ENCODE assay signal across 10 cellular contexts in the genomic region with DNA sequence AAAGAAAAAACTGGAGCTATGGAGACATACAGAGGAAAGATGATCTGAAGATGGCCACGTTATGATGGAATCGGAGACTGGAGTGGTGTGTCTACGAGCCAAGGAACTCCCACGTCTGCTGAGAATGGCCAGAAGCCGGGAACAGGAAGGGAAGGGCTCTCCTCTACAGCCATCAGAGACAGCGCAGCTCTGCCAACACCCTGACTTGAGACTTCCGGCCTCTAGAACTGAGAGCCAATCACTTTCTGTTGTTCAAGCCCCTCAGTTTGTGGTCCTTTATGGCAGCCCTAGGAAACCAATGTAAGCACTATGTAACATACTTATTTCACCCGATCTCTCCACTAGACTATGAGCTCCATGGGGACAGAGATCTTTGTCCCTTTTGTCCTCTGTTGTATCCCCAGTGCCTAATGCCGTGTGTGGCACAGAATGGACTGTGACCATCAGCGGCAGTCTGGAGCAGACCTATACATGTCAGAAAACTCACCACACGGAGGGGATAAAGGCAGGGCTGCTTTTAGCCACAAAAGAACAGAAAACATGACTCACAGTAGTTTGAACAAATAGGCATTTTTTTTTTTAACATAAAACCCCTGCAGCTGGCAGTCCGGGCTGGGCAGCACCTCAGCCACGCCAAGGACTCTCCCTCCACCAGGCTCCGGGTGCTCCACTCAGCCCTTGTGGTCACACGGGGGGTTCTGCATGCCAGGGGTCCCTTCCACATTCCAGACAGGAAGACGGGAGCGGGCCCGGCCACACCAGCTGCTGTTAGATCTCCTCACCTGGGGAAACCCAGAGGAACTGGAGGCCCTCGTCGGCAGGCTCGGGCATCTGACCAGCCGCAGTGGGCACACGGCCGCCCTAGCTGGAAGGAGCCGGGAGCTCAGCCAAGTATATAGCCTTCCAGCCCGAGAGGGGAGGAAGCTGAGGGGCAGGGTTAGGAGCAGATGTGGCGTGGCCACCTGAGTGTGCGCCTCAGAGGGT. TPM values are rescaled to one million over a fixed set of nuclear protein-coding genes. Genes with fewer than 3 reads are reported as not detected.
DNase-seq lines count a peak whose midpoint lies in the region; ATAC-seq and TF ChIP-seq lines count a peak whose summit lies in the region.
"Had no signal": no experiment of that assay in that cellular context is flagged by ENCODE, and none has a peak within 500 bp of the region (broad histone marks: within the 10 kb centered on the region; RNA-seq: fewer than 3 reads in every experiment).

No MANE protein-coding gene starts in this region.

- H3K27me3 ChIP-seq in MG63: no peaks in the 10 kb centered on the region
- no peaks in the 10 kb centered on the region for H3K27me3 ChIP-seq in duodenal mucosa (ENCODE audit: control insufficient read depth in 1 of 2, insufficient read depth in 2 of 2, low read length in 2 of 2)

- H3K4me3 ChIP-seq in MG63 (peak overlapping the region; percentile 18), duodenal mucosa (ENCODE audit: low read depth in 1 of 2, low read length in 2 of 2) (peak overlapping the region in 1 of 2 donors; percentile 16)

- peak overlapping the region in 1 of 2 donors; percentile 25 for H3K9ac ChIP-seq in duodenal mucosa (ENCODE audit: low read depth in 1 of 2, low read length in 2 of 2)

- H3K4me1 ChIP-seq in duodenal mucosa (ENCODE audit: control insufficient read depth in 1 of 2, insufficient read depth in 2 of 2, low read length in 2 of 2): peaks cover 6 to 10% of the 10 kb centered on the region in 2 donors

- peak overlapping the region; percentile 85 for H3K4me3 Mint-ChIP-seq in natural killer cell

- no peaks in the 10 kb centered on the region for H3K36me3 Mint-ChIP-seq in natural killer cell

- intact Hi-C loops in natural killer cell (cut with micrococcal nuclease): loop anchor here (5.0 kb wide), 1 partner anchor 34 kb away; no protein-coding TSS in a partner anchor

- peak; percentile 78 to 85 (median 84) for ATAC-seq in natural killer cell

- H3K9me3 ChIP-seq in MG63: no peaks in the 10 kb centered on the region
- no peaks in the 10 kb centered on the region for H3K9me3 ChIP-seq in duodenal mucosa (ENCODE audit: control insufficient read depth in 1 of 2, low read length in 2 of 2)

- no peaks in the 10 kb centered on the region for H3K27me3 Mint-ChIP-seq in natural killer cell (ENCODE audit: low read depth in 2 of 2)

- H3K36me3 ChIP-seq in MG63 (peaks cover 55% of the 10 kb centered on the region), duodenal mucosa (ENCODE audit: control insufficient read depth in 1 of 2, insufficient read depth in 2 of 2, low read length in 2 of 2) (peaks cover 11 to 33% of the 10 kb centered on the region in 2 donors)

- peak; percentile 39 for DNase-seq in AG08396 (ENCODE audit: low spot score)
- peak; percentile 91 for DNase-seq in MG63
- peak; percentile 58 for DNase-seq in natural killer cell
- no peak for DNase-seq in GM19240 (ENCODE audit: insufficient read length, low spot score)
- no peak for DNase-seq in stimulated activated CD4-positive, alpha-beta T cell treated with anti-CD3 and anti-CD28 coated beads, Interleukin-12 subunit alpha, Interleukin-12 subunit beta, amount 100 ng/mL, for 4 hours
- no peak for DNase-seq in GDM1 (lab: John Stamatoyannopoulos, UW)
- no peak for DNase-seq in NCI-H748 (lab: John Stamatoyannopoulos, UW; ENCODE audit: unreplicated experiment)
- DNase-seq: DMS153, OCI-M1 had no signal

- peak overlapping the region; percentile 94 to 99 for H3K27ac Mint-ChIP-seq in natural killer cell

- peak overlapping the region; percentile 44 for H3K27ac ChIP-seq in duodenal mucosa (ENCODE audit: low read depth, low read length)

- TF ChIP-seq CTCF in natural killer cell (IDR thresholded peaks at IDR 0.05): no peak

- no peaks in the 10 kb centered on the region for H3K9me3 Mint-ChIP-seq in natural killer cell

- H3K4me1 Mint-ChIP-seq in natural killer cell: peaks cover 45 to 69% of the 10 kb centered on the region in 2 donors

RNA-seq across cellular contexts. Expression of gene MXD3, which starts 16.1 kb away (rescaled TPM):
- 52.9 and 53.3 TPM in 2 replicates for total RNA-seq in MG63 (2014; rRNA removed; shearing (Covaris generic); ENCODE audit: low replicate concordance)
- total RNA-seq in natural killer cell: 10 to 100 TPM; 10.9 to 15.0 (median 15.0) TPM

RNA-seq across cellular contexts. Expression of gene LMAN2, which starts 23.6 kb away (rescaled TPM):
- total RNA-seq in MG63 (2014; rRNA removed; shearing (Covaris generic); ENCODE audit: low replicate concordance): 296 and 502 TPM in 2 replicates
- total RNA-seq in natural killer cell: 100 to 1,000 TPM; 112 to 124 (median 114) TPM

RNA-seq across cellular contexts. Expression of gene PRELID1, which starts 24.2 kb away (rescaled TPM):
- 914 and 924 TPM in 2 replicates for total RNA-seq in MG63 (2014; rRNA removed; shearing (Covaris generic); ENCODE audit: low replicate concordance)
- total RNA-seq in natural killer cell: 10 to 100 TPM; 76.6 to 99.3 (median 91.6) TPM

RNA-seq across cellular contexts. Expression of gene RAB24, which starts 24.3 kb away (rescaled TPM):
- 50.3 and 61.3 TPM in 2 replicates for total RNA-seq in MG63 (2014; rRNA removed; shearing (Covaris generic); ENCODE audit: low replicate concordance)
- 10 to 100 TPM; 42.5 to 55.4 (median 49.5) TPM for total RNA-seq in natural killer cell

RNA-seq across cellular contexts. Expression of gene RGS14, which starts 29.9 kb away (rescaled TPM):
- total RNA-seq in MG63 (2014; rRNA removed; shearing (Covaris generic); ENCODE audit: low replicate concordance): 10.7 and 16.7 TPM in 2 replicates
- 10 to 100 TPM; 57.3 to 87.0 (median 66.1) TPM for total RNA-seq in natural killer cell

Comparison
In these comparisons a context has a peak if more than half of its experiments do, and no peak if none do; other contexts are left out.
1. DNase-seq: peak in AG08396 (single experiment), MG63 (single experiment) and natural killer cell (single experiment); none in GM19240 (single experiment), stimulated activated CD4-positive, alpha-beta T cell treated with anti-CD3 and anti-CD28 coated beads, Interleukin-12 subunit alpha, Interleukin-12 subunit beta, amount 100 ng/mL, for 4 hours (single experiment), GDM1 (single experiment) and NCI-H748 (single experiment).